22 cellular contexts compared by ENCODE assay signal in the genomic region with DNA sequence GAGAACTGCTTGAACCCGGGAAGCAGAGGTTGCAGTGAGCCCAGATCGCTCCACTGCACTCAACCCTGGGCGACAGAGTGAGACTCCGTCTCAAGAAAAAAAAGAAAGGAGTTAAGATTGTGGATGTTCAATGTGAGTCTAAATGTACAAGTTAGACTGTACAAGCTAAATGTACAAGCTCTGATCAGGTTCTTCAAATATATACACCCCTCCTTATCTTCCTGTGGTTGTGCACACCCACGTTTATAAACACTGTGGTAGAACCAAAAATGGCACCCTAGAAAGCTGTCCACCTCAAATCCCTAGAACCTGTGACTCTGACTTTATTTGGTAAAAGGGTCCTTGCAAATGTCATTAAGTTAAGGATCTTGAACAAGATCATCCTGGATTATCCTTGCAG.
"Had no signal": no experiment of that assay in that cellular context is flagged by ENCODE, and none has a peak within 500 bp of the region (broad histone marks: within the 10 kb centered on the region; RNA-seq: fewer than 3 reads in every experiment).

No MANE protein-coding gene starts in this region.

- ATAC-seq: activated CD4-positive, CD25-positive, alpha-beta regulatory T cell treated with anti-CD3 and anti-CD28 coated beads, Interleukin-2, amount 50 U/mL, for 24 hours; activated CD8-positive, alpha-beta T cell treated with anti-CD3 and anti-CD28 coated beads, Interleukin-2, amount 10 ng/mL, durations not matched to agents 7 days and 5 days had no signal

- H3K9me3 Mint-ChIP-seq: central memory CD8-positive, alpha-beta T cell had no signal

- H3K4me3 Mint-ChIP-seq: activated CD8-positive, alpha-beta T cell treated with anti-CD3 and anti-CD28 coated beads, Interleukin-2, amount 10 ng/mL, durations not matched to agents 7 days and 5 days; activated naive CD8-positive, alpha-beta T cell; activated T-cell treated with anti-CD3 and anti-CD28 coated beads, Interleukin-2, amount 50 U/mL, for 24 hours; activated T-helper 1 cell treated with anti-CD3 and anti-CD28 coated beads, Interleukin-12 subunit alpha, Interleukin-12 subunit beta, Interleukin-2, Interleukin-4 antibody, amounts not matched to agents 30 ng/mL and 10 ng/mL and 1 ng/mL, durations not matched to agents 14 hours and 24 hours and 36 hours; brain; central memory CD8-positive, alpha-beta T cell had no signal

- H3K4me1 Mint-ChIP-seq: brain had no signal

- H3K36me3 Mint-ChIP-seq: activated naive CD8-positive, alpha-beta T cell; brain had no signal

- H3K27me3 Mint-ChIP-seq: activated naive CD8-positive, alpha-beta T cell; activated T-cell treated with anti-CD3 and anti-CD28 coated beads, Interleukin-2, amount 50 U/mL, for 24 hours; central memory CD8-positive, alpha-beta T cell had no signal

- H3K27ac Mint-ChIP-seq: activated CD8-positive, alpha-beta T cell treated with anti-CD3 and anti-CD28 coated beads, Interleukin-2, amount 10 ng/mL, durations not matched to agents 7 days and 5 days; activated naive CD8-positive, alpha-beta T cell; activated T-cell treated with anti-CD3 and anti-CD28 coated beads, Interleukin-2, amount 50 U/mL, for 24 hours; activated T-helper 1 cell treated with anti-CD3 and anti-CD28 coated beads, Interleukin-12 subunit alpha, Interleukin-12 subunit beta, Interleukin-2, Interleukin-4 antibody, amounts not matched to agents 30 ng/mL and 10 ng/mL and 1 ng/mL, durations not matched to agents 14 hours and 24 hours and 36 hours; brain had no signal

- DNase-seq: activated CD4-positive, alpha-beta T cell treated with anti-CD3 and anti-CD28 coated beads for 4 hours; activated CD4-positive, alpha-beta T cell treated with anti-CD3 and anti-CD28 coated beads, Interleukin-2, amount 50 U/mL, for 4 hours; activated CD8-positive, alpha-beta memory T cell treated with anti-CD3 and anti-CD28 coated beads, Interleukin-2, amount 50 U/mL, for 48 hours; activated CD8-positive, alpha-beta T cell treated with anti-CD3 and anti-CD28 coated beads, Interleukin-2, amount 10 ng/mL, durations not matched to agents 7 days and 5 days; activated effector memory CD4-positive, alpha-beta T cell treated with Interleukin-2 at 50 U/mL for 16 hours; activated naive CD4-positive, alpha-beta T cell treated with Interleukin-2 at 50 U/mL for 16 hours; activated T-cell treated with anti-CD3 and anti-CD28 coated beads, Interleukin-2, amount 50 U/mL, for 24 hours; amygdala; Karpas-422; NCI-H146; NCI-H187 treated with DMSO at 0.1 percent for 48 hours; NCI-H2171; NCI-H2227 treated with DMSO at 0.1 percent for 48 hours; NCI-H526; NCI-H774; NK-92 treated with Interleukin-12 subunit alpha and Interleukin-12 subunit beta, amount 100 ng/mL, for 24 hours; SHP77 treated with DMSO at 0.1 percent for 48 hours had no signal
